In the genomic region with DNA sequence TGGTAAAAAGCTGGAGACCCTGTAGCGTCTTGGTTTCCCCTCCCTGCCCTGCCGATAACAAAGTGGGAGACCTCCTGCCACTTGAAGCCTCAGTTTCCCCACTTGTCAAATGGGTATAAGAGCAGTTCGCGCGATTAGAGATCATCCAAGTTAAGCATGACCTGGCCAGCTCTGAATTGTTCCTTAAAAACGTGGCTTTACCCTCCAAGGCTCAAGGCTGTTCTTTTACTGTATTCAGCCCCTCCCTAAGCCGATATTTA, we compare ENCODE assay signal across 8 cellular contexts. TPM values are rescaled to one million over a fixed set of nuclear protein-coding genes. Genes with fewer than 3 reads are reported as not detected.
A peak's percentile ranks its signal among the peaks of the same experiment; 100 is the strongest.
DNase-seq lines count a peak whose midpoint lies in the region; ATAC-seq, FAIRE-seq and TF ChIP-seq lines count a peak whose summit lies in the region.

No MANE protein-coding gene starts in this region.

- DNase-seq in stimulated activated naive CD8-positive, alpha-beta T cell treated with anti-CD3 and anti-CD28 coated beads, Interleukin-15, Interleukin-2, amounts not matched to agents 100 U/mL and 50 U/mL, for 24 hours = no peak
- no peak for DNase-seq in activated naive CD4-positive, alpha-beta T cell treated with anti-CD3 and anti-CD28 coated beads, Interleukin-2, amount 50 U/mL, for 72 hours (ENCODE audit: low spot score in 2 of 2)
- DNase-seq in kidney (no peak), tibial nerve (ENCODE audit: low spot score in 2 of 2) (no peak), A172 (ENCODE audit: low spot score) (no peak), H4 (ENCODE audit: low spot score) (no peak), NCI-H1436 treated with DMSO at 0.1 percent for 48 hours (lab: John Stamatoyannopoulos, UW) (no peak)

- H3K4me1 ChIP-seq in kidney (ENCODE audit: control insufficient read depth in 1 of 2, insufficient read depth in 1 of 2, low read depth in 1 of 2, low read length in 2 of 2) (peaks cover 14 to 22% of the 10 kb centered on the region in 2 donors), tibial nerve (peaks cover 0 to 54% (median 31%) of the 10 kb centered on the region in 4 donors)

- H3K27ac Mint-ChIP-seq in stimulated activated naive CD8-positive, alpha-beta T cell treated with anti-CD3 and anti-CD28 coated beads, Interleukin-15, Interleukin-2, amounts not matched to agents 100 ng/mL and 50 ng/mL, for 24 hours = peak overlapping the region; percentile 94
- peak overlapping the region; percentile 95 to 96 for H3K27ac Mint-ChIP-seq in activated naive CD4-positive, alpha-beta T cell treated with anti-CD3 and anti-CD28 coated beads, Interleukin-2, amount 50 U/mL, for 72 hours

- H3K4me3 ChIP-seq in kidney (ENCODE audit: low read length in 2 of 2) (peak overlapping the region; percentile 62 to 71), tibial nerve (peak overlapping the region; percentile 68 to 93 (median 79))

- H3K36me3 Mint-ChIP-seq in stimulated activated naive CD8-positive, alpha-beta T cell treated with anti-CD3 and anti-CD28 coated beads, Interleukin-15, Interleukin-2, amounts not matched to agents 100 ng/mL and 50 ng/mL, for 24 hours (ENCODE audit: low read depth) = peaks cover 57% of the 10 kb centered on the region
- peaks cover 42 to 45% of the 10 kb centered on the region in 2 donors for H3K36me3 Mint-ChIP-seq in activated naive CD4-positive, alpha-beta T cell treated with anti-CD3 and anti-CD28 coated beads, Interleukin-2, amount 50 U/mL, for 72 hours

- H3K4me1 Mint-ChIP-seq in stimulated activated naive CD8-positive, alpha-beta T cell treated with anti-CD3 and anti-CD28 coated beads, Interleukin-15, Interleukin-2, amounts not matched to agents 100 ng/mL and 50 ng/mL, for 24 hours (ENCODE audit: low read depth) = peaks cover 43% of the 10 kb centered on the region

- peak overlapping the region; percentile 50 to 81 for H3K9ac ChIP-seq in kidney (ENCODE audit: low read length in 2 of 2)

- no peaks in the 10 kb centered on the region for H3K27me3 Mint-ChIP-seq in stimulated activated naive CD8-positive, alpha-beta T cell treated with anti-CD3 and anti-CD28 coated beads, Interleukin-15, Interleukin-2, amounts not matched to agents 100 ng/mL and 50 ng/mL, for 24 hours

- no peak for TF ChIP-seq EP300 in tibial nerve (IDR thresholded peaks at IDR 0.05)

- H3K27me3 ChIP-seq in tibial nerve = no peaks in the 10 kb centered on the region

- no peak for ATAC-seq in stimulated activated naive CD8-positive, alpha-beta T cell treated with anti-CD3 and anti-CD28 coated beads, Interleukin-15, Interleukin-2, amounts not matched to agents 100 U/mL and 50 U/mL, for 24 hours
- no peak for ATAC-seq in activated naive CD4-positive, alpha-beta T cell treated with anti-CD3 and anti-CD28 coated beads, Interleukin-2, amount 50 U/mL, for 72 hours

- no peaks in the 10 kb centered on the region for H3K9me3 Mint-ChIP-seq in stimulated activated naive CD8-positive, alpha-beta T cell treated with anti-CD3 and anti-CD28 coated beads, Interleukin-15, Interleukin-2, amounts not matched to agents 100 ng/mL and 50 ng/mL, for 24 hours
- no peaks in the 10 kb centered on the region for H3K9me3 Mint-ChIP-seq in activated naive CD4-positive, alpha-beta T cell treated with anti-CD3 and anti-CD28 coated beads, Interleukin-2, amount 50 U/mL, for 72 hours

- intact Hi-C loops in kidney (cut with DNase I) = no loop called here

- H3K36me3 ChIP-seq in kidney (ENCODE audit: control insufficient read depth in 1 of 2, insufficient read depth in 2 of 2, low read length in 2 of 2) = peaks cover 4 to 5% of the 10 kb centered on the region in 2 donors
- peaks cover 0 to 27% (median 0%) of the 10 kb centered on the region in 3 donors for H3K36me3 ChIP-seq in tibial nerve

- H3K9me3 ChIP-seq in kidney (ENCODE audit: control insufficient read depth in 1 of 2, low read length in 2 of 2) (no peaks in the 10 kb centered on the region), tibial nerve (no peaks in the 10 kb centered on the region)

- peak overlapping the region; percentile 97 for H3K4me3 Mint-ChIP-seq in stimulated activated naive CD8-positive, alpha-beta T cell treated with anti-CD3 and anti-CD28 coated beads, Interleukin-15, Interleukin-2, amounts not matched to agents 100 ng/mL and 50 ng/mL, for 24 hours

- WGBS in tibial nerve, 2 donors = 1 to 2% methylated on average over 7 of the region's 7 CpGs

- TF ChIP-seq CTCF in kidney (IDR thresholded peaks at IDR 0.05; ENCODE audit: borderline replicate concordance, extremely low read depth, insufficient read depth) (no peak), tibial nerve (IDR thresholded peaks at IDR 0.05) (no peak)

- H3K27ac ChIP-seq in kidney (ENCODE audit: low read depth in 2 of 2, low read length in 2 of 2) (peak overlapping the region; percentile 45 to 59), tibial nerve (peak overlapping the region; percentile 89 to 97 (median 94))

- no peak for TF ChIP-seq POLR2A in tibial nerve (IDR thresholded peaks at IDR 0.05)

- no peak for FAIRE-seq in kidney (lab: Jason Lieb, UNC)

RNA-seq across cellular contexts. Expression of a gene that starts 0.4 kb away (rescaled TPM):
- 100 to 1,000 TPM in 1 of 2 donors, 10 to 100 TPM in 1; 89.6 to 100 TPM for total RNA-seq in activated naive CD4-positive, alpha-beta T cell treated with anti-CD3 and anti-CD28 coated beads, Interleukin-2, amount 50 U/mL, for 72 hours
- total RNA-seq in kidney = 62.7 TPM
- 20.5 TPM for polyA plus RNA-seq in kidney (ENCODE audit: insufficient read depth, low read depth, low replicate concordance)
- total RNA-seq in tibial nerve = 100 to 1,000 TPM in 1 of 4 donors, 10 to 100 TPM in 3; 56.1 to 120 (median 77.6) TPM
- 9.3 and 14.5 TPM in 2 replicates for total RNA-seq in A172 (2014; rRNA removed; shearing (Covaris generic))
- 30.1 and 33.0 TPM in 2 replicates for total RNA-seq in H4 (2014; rRNA removed; shearing (Covaris generic))

RNA-seq across cellular contexts. Expression of a gene that starts 11.2 kb away (rescaled TPM):
- 100 to 1,000 TPM; 122 to 167 TPM for total RNA-seq in activated naive CD4-positive, alpha-beta T cell treated with anti-CD3 and anti-CD28 coated beads, Interleukin-2, amount 50 U/mL, for 72 hours
- total RNA-seq in kidney (135 TPM), tibial nerve (100 to 1,000 TPM; 328 to 649 (median 501) TPM)
- 321 TPM for polyA plus RNA-seq in kidney (ENCODE audit: insufficient read depth, low read depth, low replicate concordance)
- total RNA-seq in A172 (2014; rRNA removed; shearing (Covaris generic)) = 344 and 364 TPM in 2 replicates
- 238 and 271 TPM in 2 replicates for total RNA-seq in H4 (2014; rRNA removed; shearing (Covaris generic))

RNA-seq across cellular contexts. Expression of a gene that starts 14.0 kb away (rescaled TPM):
- total RNA-seq in activated naive CD4-positive, alpha-beta T cell treated with anti-CD3 and anti-CD28 coated beads, Interleukin-2, amount 50 U/mL, for 72 hours = 10 to 100 TPM; 46.4 to 56.9 TPM
- 71.3 TPM for total RNA-seq in kidney
- polyA plus RNA-seq in kidney (ENCODE audit: insufficient read depth, low read depth, low replicate concordance) = 132 TPM
- total RNA-seq in tibial nerve = 10 to 100 TPM; 22.6 to 40.4 (median 36.3) TPM
- 198 and 212 TPM in 2 replicates for total RNA-seq in A172 (2014; rRNA removed; shearing (Covaris generic))
- 85.4 and 94.4 TPM in 2 replicates for total RNA-seq in H4 (2014; rRNA removed; shearing (Covaris generic))

RNA-seq across cellular contexts. Expression of a gene that starts 26.9 kb away (rescaled TPM):
- 1 to 10 TPM; 7.1 to 9.5 TPM for total RNA-seq in activated naive CD4-positive, alpha-beta T cell treated with anti-CD3 and anti-CD28 coated beads, Interleukin-2, amount 50 U/mL, for 72 hours
- total RNA-seq in kidney (11.4 TPM), tibial nerve (1 to 10 TPM; 1.2 to 7.5 (median 5.7) TPM)
- polyA plus RNA-seq in kidney (ENCODE audit: insufficient read depth, low read depth, low replicate concordance) = 14.9 TPM
- total RNA-seq in A172 (2014; rRNA removed; shearing (Covaris generic)) = 16.7 and 21.8 TPM in 2 replicates
- 6.4 and 12.7 TPM in 2 replicates for total RNA-seq in H4 (2014; rRNA removed; shearing (Covaris generic))

RNA-seq across cellular contexts. Expression of a gene that starts 28.3 kb away (rescaled TPM):
- not detected for total RNA-seq in activated naive CD4-positive, alpha-beta T cell treated with anti-CD3 and anti-CD28 coated beads, Interleukin-2, amount 50 U/mL, for 72 hours
- total RNA-seq in kidney (not detected), tibial nerve (under 1 TPM in 1 of 4 donors, not detected in 3; 0.21 TPM)
- not detected for polyA plus RNA-seq in kidney (ENCODE audit: insufficient read depth, low read depth, low replicate concordance)
- not detected in 2 replicates for total RNA-seq in A172 (2014; rRNA removed; shearing (Covaris generic))
- total RNA-seq in H4 (2014; rRNA removed; shearing (Covaris generic)) = 0.06 TPM in 1 of 2 replicates, not detected in the other
